9 cellular contexts compared by ENCODE assay signal in the genomic region with DNA sequence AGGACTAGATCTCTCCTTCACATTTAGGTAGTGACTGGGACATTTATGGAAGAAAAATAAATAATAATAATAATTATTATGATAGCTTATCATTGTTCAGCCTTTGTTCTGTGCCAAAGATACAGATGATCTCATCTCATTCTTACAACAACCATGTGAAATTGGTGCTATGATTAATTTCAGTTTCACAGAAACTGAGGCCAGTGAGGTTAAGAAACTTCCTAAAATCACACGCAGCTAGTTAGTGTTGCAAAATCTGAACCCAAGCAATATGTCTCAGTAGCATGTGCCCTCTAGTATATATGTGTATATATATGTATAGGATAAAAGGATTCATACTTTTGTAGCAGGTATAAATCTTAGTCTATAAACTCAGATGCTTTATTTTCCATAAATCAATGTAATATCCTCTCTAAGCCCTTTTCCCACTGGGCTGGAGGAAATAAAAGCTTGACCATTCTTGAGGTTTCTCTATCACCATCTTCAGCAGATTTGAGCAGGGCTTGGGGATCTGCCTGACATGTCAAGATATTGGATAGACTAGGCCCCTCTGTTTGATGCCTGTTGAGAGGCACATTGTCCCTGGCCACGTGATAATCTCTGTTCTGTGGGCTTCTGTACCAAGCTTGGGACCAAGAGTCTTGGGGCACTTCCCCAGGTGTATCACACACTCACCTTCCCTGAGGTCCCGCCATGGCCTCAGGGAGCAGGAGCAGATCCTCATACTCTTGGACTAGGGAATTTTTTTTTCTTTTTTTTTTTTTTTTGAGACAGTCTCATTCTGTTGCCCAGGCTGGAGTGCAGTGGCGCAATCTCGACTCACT.
DNase-seq lines count a peak whose midpoint lies in the region; ATAC-seq and TF ChIP-seq lines count a peak whose summit lies in the region.
"Had no signal": no experiment of that assay in that cellular context is flagged by ENCODE, and none has a peak within 500 bp of the region (broad histone marks: within the 10 kb centered on the region; RNA-seq: fewer than 3 reads in every experiment).

No MANE protein-coding gene starts in this region.

- H3F3A ChIP-seq in PC-3 (ENCODE audit: low read length, unreplicated experiment) = peaks cover 9% of the 10 kb centered on the region

- H3K4me2 ChIP-seq in fibroblast of lung (ENCODE audit: extremely low read depth, insufficient read depth, low read length) = no peak overlapping the region
- no peak overlapping the region for H3K4me2 ChIP-seq in PC-3 (ENCODE audit: low read length)

- BruUV-seq in PC-3 (replicated peaks; lab: Mats Ljungman, UMichigan) = no TSS peak

- H3K79me2 ChIP-seq in fibroblast of lung (ENCODE audit: control insufficient read depth, insufficient read depth, low read length) (no peaks in the 10 kb centered on the region), PC-3 (ENCODE audit: low read length) (no peaks in the 10 kb centered on the region)

- CTCF ChIA-PET in PC-3 (lab: Charles Lee) = no interaction called here

- H3K9me2 ChIP-seq in PC-3 (replicated peaks; ENCODE audit: low read length) = no peaks in the 10 kb centered on the region

- no peak for TF ChIP-seq CTCF in GM12865 (IDR thresholded peaks at IDR 0.05; ENCODE audit: insufficient read depth, low read depth, low read length, missing control alignments)
- TF ChIP-seq CTCF in fibroblast of lung (conservative IDR thresholded peaks at IDR 0.05 in 1 of 2, IDR thresholded peaks at IDR 0.05 in 1 of 2; ENCODE audit: low read depth in 1 of 2, low read length in 2 of 2) = no peak
- TF ChIP-seq CTCF in PC-3 (conservative IDR thresholded peaks at IDR 0.05; ENCODE audit: low read depth, low read length) = no peak

- no peak overlapping the region for H3K4me3 ChIP-seq in GM12865 (ENCODE audit: low read depth, low read length)
- no peak overlapping the region for H3K4me3 ChIP-seq in fibroblast of lung (replicated peaks in 1 of 4; ENCODE audit: control extremely low read depth in 1 of 4, insufficient read depth in 1 of 4, low read depth in 3 of 4, low read length in 4 of 4)
- no peak overlapping the region for H3K4me3 ChIP-seq in PC-3 (ENCODE audit: low read length)

- no peak overlapping the region for H2AFZ ChIP-seq in fibroblast of lung (ENCODE audit: low read length)
- H2AFZ ChIP-seq in PC-3 (ENCODE audit: low read length) = no peak overlapping the region

- H3K4me1 ChIP-seq in fibroblast of lung (ENCODE audit: control insufficient read depth, extremely low read depth, insufficient read depth, low read length) (peaks cover 2% of the 10 kb centered on the region), PC-3 (ENCODE audit: insufficient read depth, low read length) (peaks cover 28% of the 10 kb centered on the region)

- ATAC-seq in GM21447 (IDR thresholded peaks at IDR 0.05; ENCODE audit: unreplicated experiment) (peak; percentile 66), HG03442 (IDR thresholded peaks at IDR 0.05; ENCODE audit: unreplicated experiment) (peak; percentile 81), PC-3 (no peak)

- peak; percentile 82 for DNase-seq in GM12865 (ENCODE audit: low read depth)
- peak; percentile 60 to 63 for DNase-seq in fibroblast of lung (ENCODE audit: low read depth in 2 of 2)
- no peak for DNase-seq in activated naive CD4-positive, alpha-beta T cell (lab: John Stamatoyannopoulos, UW)
- no peak for DNase-seq in PC-3
- no peak for DNase-seq in DMS79 (lab: John Stamatoyannopoulos, UW)
- no peak for DNase-seq in NCI-H774 (lab: John Stamatoyannopoulos, UW)
- DNase-seq: activated naive CD4-positive, alpha-beta T cell treated with anti-CD3 and anti-CD28 coated beads for 36 hours had no signal

- H3K36me3 ChIP-seq in fibroblast of lung (ENCODE audit: control insufficient read depth, insufficient read depth, low read length) (no peaks in the 10 kb centered on the region), PC-3 (ENCODE audit: low read depth, low read length) (no peaks in the 10 kb centered on the region)

- H3K27ac ChIP-seq in fibroblast of lung (ENCODE audit: insufficient read depth, low read length) (no peak overlapping the region), PC-3 (ENCODE audit: low read length) (no peak overlapping the region)

- H3K27me3 ChIP-seq in fibroblast of lung (ENCODE audit: control insufficient read depth, insufficient read depth, low read length) (no peaks in the 10 kb centered on the region), PC-3 (ENCODE audit: low read length) (no peaks in the 10 kb centered on the region)

- H3K9me3 ChIP-seq in fibroblast of lung (ENCODE audit: control insufficient read depth, insufficient read depth, low read depth, low read length) = no peaks in the 10 kb centered on the region
- no peaks in the 10 kb centered on the region for H3K9me3 ChIP-seq in PC-3 (ENCODE audit: low read length)

- H3K9ac ChIP-seq in fibroblast of lung (ENCODE audit: insufficient read depth, low read length) (no peak overlapping the region), PC-3 (ENCODE audit: low read length) (no peak overlapping the region)

- intact Hi-C loops in PC-3 (cut with micrococcal nuclease) = no loop called here

- POLR2A ChIA-PET in PC-3 (lab: Charles Lee; ENCODE audit: unreplicated experiment) = no interaction called here

- H4K20me1 ChIP-seq in fibroblast of lung (ENCODE audit: control insufficient read depth, extremely low read depth, insufficient read depth, low read length) (no peaks in the 10 kb centered on the region), PC-3 (ENCODE audit: low read length) (no peaks in the 10 kb centered on the region)

Comparison
In these comparisons a context has a peak if more than half of its experiments do, and no peak if none do; other contexts are left out.
1. DNase-seq: peak in GM12865 (single experiment) and fibroblast of lung (2 of 2); none in activated naive CD4-positive, alpha-beta T cell (0 of 4), PC-3 (single experiment), DMS79 (single experiment) and NCI-H774 (single experiment).